ENCODE assay signal across 23 cellular contexts in the genomic region with DNA sequence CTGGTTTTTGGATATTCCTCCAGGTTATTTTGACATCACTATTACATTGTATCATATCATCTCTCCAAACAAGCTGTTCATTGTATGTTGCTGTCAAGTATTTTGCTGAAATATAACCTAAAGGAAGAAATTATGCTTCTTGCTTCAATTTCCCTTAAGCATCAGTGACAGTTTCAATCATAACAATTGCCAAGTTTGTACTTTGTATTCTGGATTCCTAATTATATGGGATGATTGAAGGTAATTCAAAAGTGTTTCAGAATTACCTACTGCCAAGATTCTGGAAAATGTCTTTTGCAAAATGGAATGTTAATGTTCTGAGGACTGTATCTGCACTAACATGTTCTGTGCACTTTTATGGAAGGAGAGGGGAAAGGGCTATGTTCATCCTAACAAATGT.
"Had no signal": no experiment of that assay in that cellular context is flagged by ENCODE, and none has a peak within 500 bp of the region (broad histone marks: within the 10 kb centered on the region; RNA-seq: fewer than 3 reads in every experiment).

No MANE protein-coding gene starts in this region.

- H3K9me3 Mint-ChIP-seq: activated CD8-positive, alpha-beta T cell treated with anti-CD3 and anti-CD28 coated beads for 36 hours; activated naive CD8-positive, alpha-beta T cell treated with anti-CD3 and anti-CD28 coated beads, Interleukin-2, amount 10 ng/mL, durations not matched to agents 7 days and 5 days had no signal

- H3K4me3 ChIP-seq: breast epithelium, Peyer's patch, SJCRH30 had no signal

- H3K27ac ChIP-seq: adrenal gland, breast epithelium, Peyer's patch, RWPE1, SJCRH30, VCaP had no signal

- H3K9me3 ChIP-seq: adrenal gland, breast epithelium, Peyer's patch, SJCRH30 had no signal

- H3K36me3 Mint-ChIP-seq: activated naive CD8-positive, alpha-beta T cell treated with anti-CD3 and anti-CD28 coated beads, Interleukin-2, amount 10 ng/mL, durations not matched to agents 7 days and 5 days had no signal

- H3K27me3 ChIP-seq: adrenal gland, breast epithelium, Peyer's patch, SJCRH30 had no signal

- ATAC-seq: activated CD4-positive, alpha-beta T cell treated with anti-CD3 and anti-CD28 coated beads for 36 hours; activated CD8-positive, alpha-beta T cell treated with anti-CD3 and anti-CD28 coated beads for 36 hours had no signal

- H3K4me3 Mint-ChIP-seq: activated CD4-positive, alpha-beta T cell treated with anti-CD3 and anti-CD28 coated beads for 36 hours; activated CD8-positive, alpha-beta T cell treated with anti-CD3 and anti-CD28 coated beads for 36 hours; activated naive CD8-positive, alpha-beta T cell treated with anti-CD3 and anti-CD28 coated beads, Interleukin-2, amount 10 ng/mL, durations not matched to agents 7 days and 5 days had no signal

- H3K27ac Mint-ChIP-seq: activated CD4-positive, alpha-beta T cell treated with anti-CD3 and anti-CD28 coated beads for 36 hours; activated CD8-positive, alpha-beta T cell treated with anti-CD3 and anti-CD28 coated beads for 36 hours; activated naive CD8-positive, alpha-beta T cell treated with anti-CD3 and anti-CD28 coated beads, Interleukin-2, amount 10 ng/mL, durations not matched to agents 7 days and 5 days had no signal

- H3K4me1 Mint-ChIP-seq: activated CD4-positive, alpha-beta T cell treated with anti-CD3 and anti-CD28 coated beads for 36 hours; activated naive CD8-positive, alpha-beta T cell treated with anti-CD3 and anti-CD28 coated beads, Interleukin-2, amount 10 ng/mL, durations not matched to agents 7 days and 5 days had no signal

- H3K4me1 ChIP-seq: breast epithelium had no signal

- DNase-seq: activated CD4-positive, alpha-beta T cell treated with anti-CD3 and anti-CD28 coated beads for 36 hours; activated CD8-positive, alpha-beta memory T cell treated with anti-CD3 and anti-CD28 coated beads, Interleukin-2, amount 50 U/mL, for 4 hours; activated CD8-positive, alpha-beta T cell treated with anti-CD3 and anti-CD28 coated beads for 36 hours; activated naive CD4-positive, alpha-beta T cell treated with anti-CD3 and anti-CD28 coated beads, Interleukin-2, amount 50 U/mL, for 16 hours; activated naive CD8-positive, alpha-beta T cell treated with anti-CD3 and anti-CD28 coated beads, Interleukin-2, amount 10 ng/mL, durations not matched to agents 7 days and 5 days; adrenal gland; anterior cingulate cortex; Karpas-422; MM.1S; NCI-H1105; NCI-H1436; NCI-H1694 treated with DMSO at 0.1 percent for 48 hours; NCI-H2029 treated with DMSO at 0.1 percent for 48 hours; NCI-H510A treated with DMSO at 0.1 percent for 48 hours; NCI-H69; NK-92 treated with Interleukin-12 subunit alpha and Interleukin-12 subunit beta, amount 100 ng/mL, for 24 hours; Peyer's patch; Right ventricle myocardium superior; SJCRH30; T-helper 1 cell had no signal

- H3K27me3 Mint-ChIP-seq: activated CD8-positive, alpha-beta T cell treated with anti-CD3 and anti-CD28 coated beads for 36 hours; activated naive CD8-positive, alpha-beta T cell treated with anti-CD3 and anti-CD28 coated beads, Interleukin-2, amount 10 ng/mL, durations not matched to agents 7 days and 5 days had no signal

- H3K36me3 ChIP-seq: adrenal gland, breast epithelium, Peyer's patch, SJCRH30 had no signal
